Comparison of ENCODE assay signal across 26 cellular contexts in the genomic region with DNA sequence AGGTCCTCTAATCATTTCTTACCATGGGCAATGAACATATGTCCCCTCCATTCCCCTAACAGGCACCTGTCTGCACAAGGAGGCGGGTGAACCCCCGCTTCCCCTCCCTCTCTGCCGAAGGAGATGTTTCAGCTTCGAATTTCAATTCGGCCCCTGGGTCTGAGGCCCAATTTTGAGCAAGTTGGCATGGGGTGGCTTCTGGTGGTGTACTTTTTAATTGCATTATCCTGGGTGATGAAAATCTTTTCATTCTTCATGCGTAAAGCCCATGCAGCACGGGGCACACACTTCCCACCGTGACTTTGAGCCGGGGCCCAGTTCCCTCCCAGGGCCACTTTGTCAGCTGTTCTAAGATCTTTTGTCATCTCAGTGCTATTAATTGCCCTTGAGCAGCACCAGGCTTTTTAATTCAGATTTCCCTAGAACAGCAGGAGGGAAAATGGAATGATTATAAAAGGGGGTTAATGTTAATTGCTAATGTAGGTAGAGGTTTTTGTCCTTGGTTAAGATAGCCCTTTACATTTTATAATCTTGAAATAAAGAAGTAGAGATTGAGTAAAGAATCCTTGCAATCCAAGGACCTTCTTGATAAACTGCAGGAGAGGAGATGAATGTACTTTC.
"Had no signal": no experiment of that assay in that cellular context is flagged by ENCODE, and none has a peak within 500 bp of the region (broad histone marks: within the 10 kb centered on the region; RNA-seq: fewer than 3 reads in every experiment).

No MANE protein-coding gene starts in this region.

- H3K9me3 ChIP-seq: esophagus muscularis mucosa, heart right ventricle, ovary, uterus had no signal

- H3K36me3 Mint-ChIP-seq: activated naive CD4-positive, alpha-beta T cell treated with anti-CD3 and anti-CD28 coated beads, Interleukin-2, amount 50 U/mL, for 72 hours; naive B cell; stimulated activated memory B cell treated with anti-CD40 and anti-IgM and Interleukin-4, amounts not matched to agents 10 μg/mL and 1 μg/mL and 100 μg/mL, for 72 hours; type B pancreatic cell had no signal

- ATAC-seq: activated CD8-positive, alpha-beta T cell treated with anti-CD3 and anti-CD28 coated beads for 36 hours; activated naive CD4-positive, alpha-beta T cell treated with anti-CD3 and anti-CD28 coated beads, Interleukin-2, amount 50 U/mL, for 72 hours; heart right ventricle; left ventricle myocardium superior; sciatic nerve; stimulated activated memory B cell treated with anti-CD40 and anti-IgM and Interleukin-4, amounts not matched to agents 10 μg/mL and 1 μg/mL and 100 μg/mL, for 72 hours; stimulated activated naive CD8-positive, alpha-beta T cell treated with anti-CD3 and anti-CD28 coated beads, Interleukin-15, amount 100 ng/mL, for 72 hours had no signal

- H3K27me3 ChIP-seq: esophagus muscularis mucosa, ovary, uterus had no signal

- H3K4me3 Mint-ChIP-seq: activated B cell treated with CpG ODN at 0.5 μM for 24 hours; activated CD8-positive, alpha-beta T cell treated with anti-CD3 and anti-CD28 coated beads for 36 hours; central memory CD8-positive, alpha-beta T cell; dendritic cell treated with granulocyte-macrophage colony-stimulating factor and Interleukin-4, amounts not matched to agents 40 ng/mL and 50 ng/mL, for 4 days; naive B cell; nephron progenitor cell; stimulated activated memory B cell treated with anti-CD40 and anti-IgM and Interleukin-4, amounts not matched to agents 10 μg/mL and 1 μg/mL and 100 μg/mL, for 72 hours; stimulated activated naive CD8-positive, alpha-beta T cell treated with anti-CD3 and anti-CD28 coated beads, Interleukin-15, amount 100 ng/mL, for 72 hours; type B pancreatic cell had no signal

- H3K27ac Mint-ChIP-seq: activated B cell treated with CpG ODN at 0.5 μM for 24 hours; activated CD8-positive, alpha-beta T cell treated with anti-CD3 and anti-CD28 coated beads for 36 hours; activated naive CD4-positive, alpha-beta T cell treated with anti-CD3 and anti-CD28 coated beads, Interleukin-2, amount 50 U/mL, for 72 hours; dendritic cell treated with granulocyte-macrophage colony-stimulating factor and Interleukin-4, amounts not matched to agents 40 ng/mL and 50 ng/mL, for 4 days; naive B cell; nephron progenitor cell; progenitor cell of endocrine pancreas; stimulated activated memory B cell treated with anti-CD40 and anti-IgM and Interleukin-4, amounts not matched to agents 10 μg/mL and 1 μg/mL and 100 μg/mL, for 72 hours; stimulated activated naive CD8-positive, alpha-beta T cell treated with anti-CD3 and anti-CD28 coated beads, Interleukin-15, amount 100 ng/mL, for 72 hours; type B pancreatic cell had no signal

- H3K4me1 Mint-ChIP-seq: activated B cell treated with CpG ODN at 0.5 μM for 24 hours; central memory CD8-positive, alpha-beta T cell; naive B cell; stimulated activated memory B cell treated with anti-CD40 and anti-IgM and Interleukin-4, amounts not matched to agents 10 μg/mL and 1 μg/mL and 100 μg/mL, for 72 hours had no signal

- H3K27ac ChIP-seq: esophagus muscularis mucosa, heart right ventricle, ovary, skin epidermis, uterus had no signal

- H3K4me1 ChIP-seq: uterus had no signal

- H3K27me3 Mint-ChIP-seq: activated B cell treated with CpG ODN at 0.5 μM for 24 hours; naive B cell; stimulated activated memory B cell treated with anti-CD40 and anti-IgM and Interleukin-4, amounts not matched to agents 10 μg/mL and 1 μg/mL and 100 μg/mL, for 72 hours had no signal

- H3K36me3 ChIP-seq: esophagus muscularis mucosa, heart right ventricle, ovary, uterus had no signal

- H3K9me3 Mint-ChIP-seq: activated B cell treated with CpG ODN at 0.5 μM for 24 hours; activated naive CD4-positive, alpha-beta T cell treated with anti-CD3 and anti-CD28 coated beads, Interleukin-2, amount 50 U/mL, for 72 hours; central memory CD8-positive, alpha-beta T cell; dendritic cell treated with granulocyte-macrophage colony-stimulating factor and Interleukin-4, amounts not matched to agents 40 ng/mL and 50 ng/mL, for 4 days; nephron progenitor cell; stimulated activated memory B cell treated with anti-CD40 and anti-IgM and Interleukin-4, amounts not matched to agents 10 μg/mL and 1 μg/mL and 100 μg/mL, for 72 hours; type B pancreatic cell had no signal

- DNase-seq: activated B cell treated with CpG ODN at 0.5 μM for 24 hours; activated CD4-positive, alpha-beta T cell treated with anti-CD3 and anti-CD28 coated beads, Interleukin-2, amount 50 U/mL, for 1 hour; activated CD8-positive, alpha-beta T cell treated with anti-CD3 and anti-CD28 coated beads for 36 hours; activated naive CD4-positive, alpha-beta T cell; activated T-cell treated with anti-CD3 and anti-CD28 coated beads, Interleukin-2, amount 50 U/mL, for 48 hours; foreskin melanocyte; heart right ventricle; islet precursor cell; left ventricle myocardium superior; naive B cell; nephron progenitor cell; ovary; stimulated activated CD4-positive, alpha-beta T cell treated with anti-CD3 and anti-CD28 coated beads, Interleukin-4, amount 100 ng/mL, for 4 hours; stimulated activated CD8-positive, alpha-beta memory T cell treated with anti-CD3 and anti-CD28 coated beads, Interleukin-4, amount 100 ng/mL, for 48 hours; stimulated activated naive CD8-positive, alpha-beta T cell treated with anti-CD3 and anti-CD28 coated beads, Interleukin-15, amount 100 ng/mL, for 72 hours; substantia nigra; uterus had no signal

- H3K4me3 ChIP-seq: esophagus muscularis mucosa, heart right ventricle, ovary, skin epidermis, uterus had no signal
